ENCODE assay signal across 8 cellular contexts in the genomic region with DNA sequence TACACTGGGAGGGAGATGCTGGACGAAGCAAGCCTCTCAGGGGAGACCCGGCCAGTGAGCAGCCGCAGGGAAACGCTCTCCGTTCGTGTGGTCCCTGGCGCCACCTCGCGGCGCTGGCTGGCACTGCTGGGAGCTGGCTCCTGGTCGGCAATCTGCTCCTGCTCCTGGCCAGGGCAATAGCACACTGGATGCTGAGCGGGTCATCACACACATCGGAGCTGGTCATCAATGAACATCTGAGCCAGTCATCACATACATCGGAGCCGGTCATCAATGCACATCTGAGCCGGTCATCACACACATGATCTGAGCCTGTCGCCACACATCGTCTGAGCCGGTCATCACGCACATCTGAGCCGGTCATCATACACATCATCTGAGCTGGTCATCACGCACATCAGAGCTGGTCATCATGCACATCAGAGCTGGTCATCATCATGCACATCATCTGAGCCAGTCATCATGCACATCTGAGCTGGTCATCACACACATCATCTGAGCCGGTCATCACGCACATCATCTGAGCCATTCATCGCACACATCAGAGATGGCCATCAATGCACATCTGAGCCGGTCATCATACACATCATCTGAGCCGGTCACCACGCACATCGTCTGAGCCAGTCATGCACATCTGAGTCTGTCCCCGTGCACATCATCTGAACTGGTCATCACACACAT.
DNase-seq lines count a peak whose midpoint lies in the region; ATAC-seq, FAIRE-seq and TF ChIP-seq lines count a peak whose summit lies in the region.

No MANE protein-coding gene starts in this region.

- H3K27me3 ChIP-seq in GM06990 (replicated peaks; ENCODE audit: control insufficient read depth, insufficient read depth, low read length): no peaks in the 10 kb centered on the region; the same call in 1 of the 2 replicates

- no peaks in the 10 kb centered on the region for H3K36me3 Mint-ChIP-seq in activated naive CD8-positive, alpha-beta T cell

- DNase-seq in GM06990 (ENCODE audit: extremely low read depth, insufficient read length) (peak; percentile 76), MV-4-11 (lab: John Stamatoyannopoulos, UW) (peak; percentile 29), SKM-1 treated with dmso at 0.1 percent for 144 hours (lab: John Stamatoyannopoulos, UW; ENCODE audit: unreplicated experiment) (peak; percentile 10), Right ventricle myocardium inferior (ENCODE audit: missing footprints) (peak; percentile 89), pons (ENCODE audit: low spot score) (peak; percentile 61), urothelium cell line (ENCODE audit: low spot score) (peak; percentile 92)

- H3K4me1 Mint-ChIP-seq in activated naive CD8-positive, alpha-beta T cell (ENCODE audit: low read depth): peaks cover 1% of the 10 kb centered on the region

- intact Hi-C loops in Right ventricle myocardium inferior (cut with DNase I): loop anchor here (5.0 kb wide), 1 partner anchor 371 kb away; a partner anchor contains a TSS

- peak overlapping the region; percentile 34 for H3K27ac Mint-ChIP-seq in activated naive CD8-positive, alpha-beta T cell

- H3K4me3 Mint-ChIP-seq in activated naive CD8-positive, alpha-beta T cell: no peak overlapping the region

- peak; percentile 98 for FAIRE-seq in urothelium cell line (lab: Jason Lieb, UNC)

- peaks cover 33% of the 10 kb centered on the region for H3K27me3 Mint-ChIP-seq in activated naive CD8-positive, alpha-beta T cell

- H3K36me3 ChIP-seq in GM06990 (ENCODE audit: control insufficient read depth, insufficient read depth, low read length): no peaks in the 10 kb centered on the region

- TF ChIP-seq CTCF in GM06990 (IDR thresholded peaks at IDR 0.05; ENCODE audit: insufficient read depth, low read length, poor library complexity, severe bottlenecking): peak; percentile 98

- peak; percentile 86 for ATAC-seq in Right ventricle myocardium inferior
- ATAC-seq in HG02885 (IDR thresholded peaks at IDR 0.05; ENCODE audit: poor library complexity, unreplicated experiment): no peak

- no peaks in the 10 kb centered on the region for H3K9me3 Mint-ChIP-seq in activated naive CD8-positive, alpha-beta T cell (ENCODE audit: low read depth)

- H3K4me3 ChIP-seq in GM06990 (replicated peaks; ENCODE audit: low read depth, low read length): no peak overlapping the region

Comparison
In these comparisons a context has a peak if more than half of its experiments do, and no peak if none do; other contexts are left out.
1. DNase-seq: peak in every context shown above with its lines; median percentile 92 in urothelium cell line; 89 in Right ventricle myocardium inferior; 76 in GM06990; 61 in pons; 29 in MV-4-11; 10 in SKM-1 treated with dmso at 0.1 percent for 144 hours.